ENCODE assay signal across 1 cellular context in genomic region chr16:87551487-87551886, GRCh38.
TF ChIP-seq lines count a peak whose summit lies in the region.

No MANE protein-coding gene starts in this region.

TF ChIP-seq in A549, 52 proteins besides CTCF, POLR2A, EP300 and RAD21 (continued from another document):
- TF ChIP-seq, protein P1, sequence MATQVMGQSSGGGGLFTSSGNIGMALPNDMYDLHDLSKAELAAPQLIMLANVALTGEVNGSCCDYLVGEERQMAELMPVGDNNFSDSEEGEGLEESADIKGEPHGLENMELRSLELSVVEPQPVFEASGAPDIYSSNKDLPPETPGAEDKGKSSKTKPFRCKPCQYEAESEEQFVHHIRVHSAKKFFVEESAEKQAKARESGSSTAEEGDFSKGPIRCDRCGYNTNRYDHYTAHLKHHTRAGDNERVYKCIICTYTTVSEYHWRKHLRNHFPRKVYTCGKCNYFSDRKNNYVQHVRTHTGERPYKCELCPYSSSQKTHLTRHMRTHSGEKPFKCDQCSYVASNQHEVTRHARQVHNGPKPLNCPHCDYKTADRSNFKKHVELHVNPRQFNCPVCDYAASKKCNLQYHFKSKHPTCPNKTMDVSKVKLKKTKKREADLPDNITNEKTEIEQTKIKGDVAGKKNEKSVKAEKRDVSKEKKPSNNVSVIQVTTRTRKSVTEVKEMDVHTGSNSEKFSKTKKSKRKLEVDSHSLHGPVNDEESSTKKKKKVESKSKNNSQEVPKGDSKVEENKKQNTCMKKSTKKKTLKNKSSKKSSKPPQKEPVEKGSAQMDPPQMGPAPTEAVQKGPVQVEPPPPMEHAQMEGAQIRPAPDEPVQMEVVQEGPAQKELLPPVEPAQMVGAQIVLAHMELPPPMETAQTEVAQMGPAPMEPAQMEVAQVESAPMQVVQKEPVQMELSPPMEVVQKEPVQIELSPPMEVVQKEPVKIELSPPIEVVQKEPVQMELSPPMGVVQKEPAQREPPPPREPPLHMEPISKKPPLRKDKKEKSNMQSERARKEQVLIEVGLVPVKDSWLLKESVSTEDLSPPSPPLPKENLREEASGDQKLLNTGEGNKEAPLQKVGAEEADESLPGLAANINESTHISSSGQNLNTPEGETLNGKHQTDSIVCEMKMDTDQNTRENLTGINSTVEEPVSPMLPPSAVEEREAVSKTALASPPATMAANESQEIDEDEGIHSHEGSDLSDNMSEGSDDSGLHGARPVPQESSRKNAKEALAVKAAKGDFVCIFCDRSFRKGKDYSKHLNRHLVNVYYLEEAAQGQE (IDR thresholded peaks at IDR 0.05): no peak
- no peak for TF ChIP-seq BCL3 (IDR thresholded peaks at IDR 0.05)
- no peak for TF ChIP-seq MAZ (IDR thresholded peaks at IDR 0.05; ENCODE audit: borderline replicate concordance, low read depth, low read length)
- TF ChIP-seq MAX (IDR thresholded peaks at IDR 0.05): no peak
- no peak for TF ChIP-seq HOXA7 (CRISPR knock-in tag; IDR thresholded peaks at IDR 0.05)
